ENCODE assay signal across 8 cellular contexts in the genomic region with DNA sequence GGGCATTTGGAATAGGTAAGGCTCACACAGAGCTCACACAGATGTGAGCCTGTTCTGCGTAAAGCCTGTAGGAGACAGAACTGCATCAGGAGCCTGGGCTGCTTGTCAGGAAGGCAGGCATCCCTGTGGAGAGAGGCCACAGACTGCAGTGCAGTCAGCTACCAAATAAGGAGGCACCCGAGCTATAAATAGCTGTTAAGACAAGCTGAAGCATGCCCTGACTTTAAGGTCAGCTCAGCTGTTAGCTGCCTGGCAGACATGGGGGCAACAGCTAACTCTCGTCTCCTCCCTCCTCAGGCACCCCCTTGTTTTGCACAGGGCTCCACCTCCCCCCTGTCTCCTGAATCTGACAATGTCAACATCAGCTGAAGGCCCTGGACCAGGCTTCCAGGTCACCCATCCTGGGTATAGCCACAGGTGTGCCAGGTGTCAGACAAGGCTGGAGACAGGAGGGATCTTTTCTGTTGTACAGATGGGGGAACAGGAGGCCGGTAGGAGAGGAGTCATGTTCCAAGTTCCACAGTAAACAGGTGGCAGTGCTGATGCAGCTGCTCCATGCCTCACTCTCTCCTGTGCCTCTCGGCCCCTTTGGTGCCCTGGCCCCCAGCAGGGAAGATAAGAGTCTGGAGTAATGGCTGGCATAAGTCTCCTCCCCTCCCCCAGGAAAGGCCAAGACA. TPM values are rescaled to one million over a fixed set of nuclear protein-coding genes. Genes with fewer than 3 reads are reported as not detected.
DNase-seq lines count a peak whose midpoint lies in the region; ATAC-seq and TF ChIP-seq lines count a peak whose summit lies in the region.

No MANE protein-coding gene starts in this region.

- H3K4me3 ChIP-seq in body of pancreas = no peak overlapping the region

- intact Hi-C loops in body of pancreas (cut with DNase I) = no loop called here
- intact Hi-C loops in activated CD4-positive, alpha-beta T cell treated with anti-CD3 and anti-CD28 coated beads for 36 hours (cut with DNase I, micrococcal nuclease) = no loop called here

- H3K27ac ChIP-seq in body of pancreas = peak overlapping the region in 2 of 4 donors; percentile 10 to 24

- CTCF ChIA-PET in activated CD4-positive, alpha-beta T cell treated with anti-CD3 and anti-CD28 coated beads for 36 hours (lab: Charles Lee) = interaction anchor here (0.6 kb wide), 1 partner anchor 137 kb away, joined by 3 read pairs; no protein-coding TSS in a partner anchor

- ATAC-seq in body of pancreas = peak; percentile 33
- no peak for ATAC-seq in GM19328 (IDR thresholded peaks at IDR 0.05; ENCODE audit: unreplicated experiment)
- no peak for ATAC-seq in activated CD4-positive, alpha-beta T cell treated with anti-CD3 and anti-CD28 coated beads for 36 hours

- H3K36me3 ChIP-seq in body of pancreas (replicated peaks in 1 of 2; ENCODE audit: insufficient read depth in 1 of 2, low read depth in 2 of 2) = no peaks in the 10 kb centered on the region

- no peaks in the 10 kb centered on the region for H3K27me3 Mint-ChIP-seq in activated CD4-positive, alpha-beta T cell treated with anti-CD3 and anti-CD28 coated beads for 36 hours

- H3K9me3 ChIP-seq in body of pancreas = no peaks in the 10 kb centered on the region

- POLR2A ChIA-PET in activated CD4-positive, alpha-beta T cell treated with anti-CD3 and anti-CD28 coated beads for 36 hours (lab: Charles Lee) = no interaction called here

- 14 to 33% methylated on average over 2 to 5 of the region's 5 CpGs for WGBS in body of pancreas, 2 donors

- H3K4me3 Mint-ChIP-seq in activated CD4-positive, alpha-beta T cell treated with anti-CD3 and anti-CD28 coated beads for 36 hours = no peak overlapping the region

- TF ChIP-seq POLR2A in body of pancreas (IDR thresholded peaks at IDR 0.05) = no peak

- H3K4me1 Mint-ChIP-seq in activated CD4-positive, alpha-beta T cell treated with anti-CD3 and anti-CD28 coated beads for 36 hours = no peaks in the 10 kb centered on the region

- H3K27ac Mint-ChIP-seq in activated CD4-positive, alpha-beta T cell treated with anti-CD3 and anti-CD28 coated beads for 36 hours = no peak overlapping the region

- no peak for TF ChIP-seq CTCF in body of pancreas (IDR thresholded peaks at IDR 0.05)

- peak; percentile 57 for DNase-seq in D341Med (ENCODE audit: low spot score)
- DNase-seq in NCI-H146 (lab: John Stamatoyannopoulos, UW) = peak; percentile 97
- DNase-seq in body of pancreas = peak; percentile 15 to 52 (median 41)
- DNase-seq in mucosa of gallbladder (ENCODE audit: low spot score) = peak; percentile 22
- no peak for DNase-seq in activated CD4-positive, alpha-beta T cell treated with anti-CD3 and anti-CD28 coated beads for 36 hours
- DNase-seq in SKM-1 treated with dmso at 0.1 percent for 144 hours (lab: John Stamatoyannopoulos, UW; ENCODE audit: unreplicated experiment) = no peak
- no peak for DNase-seq in SKM-1 (lab: John Stamatoyannopoulos, UW; ENCODE audit: unreplicated experiment)

- peaks cover 15% of the 10 kb centered on the region for H3K4me1 ChIP-seq in body of pancreas

- H3K27me3 ChIP-seq in body of pancreas = no peaks in the 10 kb centered on the region

- no peaks in the 10 kb centered on the region for H3K36me3 Mint-ChIP-seq in activated CD4-positive, alpha-beta T cell treated with anti-CD3 and anti-CD28 coated beads for 36 hours (ENCODE audit: low read depth)

- H3K9me3 Mint-ChIP-seq in activated CD4-positive, alpha-beta T cell treated with anti-CD3 and anti-CD28 coated beads for 36 hours (ENCODE audit: low read depth) = no peaks in the 10 kb centered on the region

RNA-seq across cellular contexts. Expression of gene MKRN1, which starts 27.6 kb away (rescaled TPM):
- total RNA-seq in body of pancreas (10 to 100 TPM; 29.7 to 46.2 TPM), mucosa of gallbladder (118 TPM)
- 10 to 100 TPM; 73.6 to 77.9 TPM for total RNA-seq in activated CD4-positive, alpha-beta T cell treated with anti-CD3 and anti-CD28 coated beads for 36 hours

Comparison
In these comparisons a context has a peak if more than half of its experiments do, and no peak if none do; other contexts are left out.
1. DNase-seq: peak in D341Med (single experiment), NCI-H146 (single experiment), body of pancreas (4 of 4) and mucosa of gallbladder (single experiment); none in activated CD4-positive, alpha-beta T cell treated with anti-CD3 and anti-CD28 coated beads for 36 hours (single experiment), SKM-1 treated with dmso at 0.1 percent for 144 hours (single experiment) and SKM-1 (single experiment).